ENCODE assay signal across 8 cellular contexts in genomic region chr14:54722791-54723432, GRCh38.
DNase-seq lines count a peak whose midpoint lies in the region; ATAC-seq and TF ChIP-seq lines count a peak whose summit lies in the region.

No MANE protein-coding gene starts in this region.

- BruUV-seq in Panc1 (replicated peaks; lab: Mats Ljungman, UMichigan): no TSS peak

- no peak overlapping the region for H3K4me3 ChIP-seq in Panc1 (ENCODE audit: low read depth in 2 of 2, low read length in 2 of 2)
- no peak overlapping the region for H3K4me3 ChIP-seq in left ventricle myocardium inferior

- POLR2A ChIA-PET in Panc1 (lab: Charles Lee): no interaction called here

- TF ChIP-seq CTCF in 22Rv1 (IDR thresholded peaks at IDR 0.05) (peak; percentile 33; the same call in 1 of the 2 replicates), GM12872 (IDR thresholded peaks at IDR 0.05; ENCODE audit: insufficient read depth, low read depth, low read length) (peak; percentile 54), Panc1 (IDR thresholded peaks at IDR 0.05) (peak; percentile 52), left ventricle myocardium inferior (IDR thresholded peaks at IDR 0.05; ENCODE audit: borderline replicate concordance) (peak; percentile 64)

- H3K27ac ChIP-seq in 22Rv1: no peak overlapping the region
- no peak overlapping the region for H3K27ac ChIP-seq in Panc1 (ENCODE audit: low read length)
- peak overlapping the region; percentile 17 for H3K27ac ChIP-seq in left ventricle myocardium inferior (replicated peaks)

- 0 out of 2 replicates have a peak, but pooled peaks cover 3% of the 10 kb centered on the region for H3K4me1 ChIP-seq in Panc1 (ENCODE audit: control insufficient read depth, insufficient read depth, low read length)
- H3K4me1 ChIP-seq in left ventricle myocardium inferior: peaks cover 78% of the 10 kb centered on the region

- no peaks in the 10 kb centered on the region for H3K36me3 ChIP-seq in Panc1 (ENCODE audit: control insufficient read depth, insufficient read depth, low read length)
- H3K36me3 ChIP-seq in left ventricle myocardium inferior: no peaks in the 10 kb centered on the region

- ATAC-seq in Panc1: no peak

- H3K27me3 ChIP-seq in Panc1 (ENCODE audit: control insufficient read depth, insufficient read depth, low read length) (no peaks in the 10 kb centered on the region), left ventricle myocardium inferior (ENCODE audit: low read depth) (no peaks in the 10 kb centered on the region)

- CTCF ChIA-PET in Panc1 (lab: Charles Lee): no interaction called here

- DNase-seq in Panc1 (ENCODE audit: low read depth, low spot score) (no peak), left ventricle myocardium inferior (no peak), GF-D8 (lab: John Stamatoyannopoulos, UW) (no peak), NCI-H1048 (lab: John Stamatoyannopoulos, UW) (no peak), HK-2 (ENCODE audit: unreplicated experiment) (no peak)
- DNase-seq in stimulated activated CD4-positive, alpha-beta T cell treated with anti-CD3 and anti-CD28 coated beads, Interleukin-4, amount 100 ng/mL, for 1 hour: no peak

- in situ Hi-C loops in Panc1 (cut with HindIII; ENCODE audit: low pct_unique_long_range_greater_than_20kb, low sequenced_read_pairs): no loop called here

- H3K9me3 ChIP-seq in Panc1 (ENCODE audit: control insufficient read depth, insufficient read depth, low read depth, low read length) (no peaks in the 10 kb centered on the region), left ventricle myocardium inferior (replicated peaks) (no peaks in the 10 kb centered on the region)

- intact Hi-C loops in Panc1 (cut with micrococcal nuclease; ENCODE audit: unreplicated experiment) (no loop called here), left ventricle myocardium inferior (cut with micrococcal nuclease) (no loop called here)
